11 cellular contexts compared by ENCODE assay signal in genomic region chr12:75690556-75690955, GRCh38.
A peak's percentile ranks its signal among the peaks of the same experiment; 100 is the strongest.
DNase-seq lines count a peak whose midpoint lies in the region; ATAC-seq and TF ChIP-seq lines count a peak whose summit lies in the region.
"Had no signal": no experiment of that assay in that cellular context is flagged by ENCODE, and none has a peak within 500 bp of the region (broad histone marks: within the 10 kb centered on the region; RNA-seq: fewer than 3 reads in every experiment).

No MANE protein-coding gene starts in this region.

- POLR2A ChIA-PET in Panc1 (lab: Charles Lee): no interaction called here

- no peak for TF ChIP-seq POLR2A in suprapubic skin (IDR thresholded peaks at IDR 0.05)

- H3K4me3 ChIP-seq in Panc1 (ENCODE audit: low read depth in 2 of 2, low read length in 2 of 2): no peak overlapping the region
- no peak overlapping the region for H3K4me3 ChIP-seq in skeletal muscle cell (ENCODE audit: low read depth, low read length)
- no peak overlapping the region for H3K4me3 ChIP-seq in suprapubic skin

- H3K9me3 ChIP-seq in Panc1 (ENCODE audit: control insufficient read depth, insufficient read depth, low read depth, low read length) (peaks cover 31% of the 10 kb centered on the region; the same call in 1 of the 2 replicates), suprapubic skin (no peaks in the 10 kb centered on the region)

- in situ Hi-C loops in Panc1 (cut with HindIII; ENCODE audit: low pct_unique_long_range_greater_than_20kb, low sequenced_read_pairs): no loop called here

- H3K27ac ChIP-seq in Panc1 (ENCODE audit: low read length) (peak overlapping the region; percentile 39; the same call in 1 of the 2 replicates), suprapubic skin (no peak overlapping the region)

- H3K36me3 ChIP-seq in Panc1 (ENCODE audit: control insufficient read depth, insufficient read depth, low read length) (no peaks in the 10 kb centered on the region), suprapubic skin (no peaks in the 10 kb centered on the region)

- intact Hi-C loops in Panc1 (cut with micrococcal nuclease; ENCODE audit: unreplicated experiment) (no loop called here), left ventricle myocardium superior (cut with micrococcal nuclease) (no loop called here)

- no peak; the same call in 1 of the 2 replicates for ATAC-seq in Panc1
- peak; percentile 99 for ATAC-seq in esophagus mucosa
- no peak for ATAC-seq in left ventricle myocardium superior
- ATAC-seq in GM19395 (IDR thresholded peaks at IDR 0.05; ENCODE audit: unreplicated experiment): no peak
- ATAC-seq: Right ventricle myocardium inferior had no signal

- CTCF ChIA-PET in Panc1 (lab: Charles Lee): no interaction called here

- 51% methylated on average over 8 of the region's 8 CpGs for WGBS in suprapubic skin

- BruUV-seq in Panc1 (replicated peaks; lab: Mats Ljungman, UMichigan): no TSS peak

- no peak for TF ChIP-seq CTCF in Panc1 (IDR thresholded peaks at IDR 0.05)
- no peak for TF ChIP-seq CTCF in suprapubic skin (IDR thresholded peaks at IDR 0.05)

- H3K4me1 ChIP-seq in Panc1 (ENCODE audit: control insufficient read depth, insufficient read depth, low read length): no peaks in the 10 kb centered on the region
- H3K4me1 ChIP-seq in suprapubic skin: peaks cover 4% of the 10 kb centered on the region

- DNase-seq in EL (peak; percentile 95), Panc1 (ENCODE audit: low read depth, low spot score) (no peak), skeletal muscle cell (ENCODE audit: low read depth) (peak; percentile 100), left ventricle myocardium superior (no peak), NCI-H69 (lab: John Stamatoyannopoulos, UW) (no peak), suprapubic skin (ENCODE audit: low spot score in 2 of 2) (no peak)
- DNase-seq: NCI-H1436 treated with DMSO at 0.1 percent for 48 hours, NCI-H524 had no signal

- H3K27me3 ChIP-seq in Panc1 (ENCODE audit: control insufficient read depth, insufficient read depth, low read length) (no peaks in the 10 kb centered on the region), suprapubic skin (no peaks in the 10 kb centered on the region)

- TF ChIP-seq EP300 in suprapubic skin (IDR thresholded peaks at IDR 0.05): no peak

Comparison
In these comparisons a context has a peak if more than half of its experiments do, and no peak if none do; other contexts are left out.
1. DNase-seq: peak in EL (single experiment) and skeletal muscle cell (single experiment); none in Panc1 (single experiment), left ventricle myocardium superior (single experiment), NCI-H69 (single experiment) and suprapubic skin (0 of 2).